31 cellular contexts compared by ENCODE assay signal in the genomic region with DNA sequence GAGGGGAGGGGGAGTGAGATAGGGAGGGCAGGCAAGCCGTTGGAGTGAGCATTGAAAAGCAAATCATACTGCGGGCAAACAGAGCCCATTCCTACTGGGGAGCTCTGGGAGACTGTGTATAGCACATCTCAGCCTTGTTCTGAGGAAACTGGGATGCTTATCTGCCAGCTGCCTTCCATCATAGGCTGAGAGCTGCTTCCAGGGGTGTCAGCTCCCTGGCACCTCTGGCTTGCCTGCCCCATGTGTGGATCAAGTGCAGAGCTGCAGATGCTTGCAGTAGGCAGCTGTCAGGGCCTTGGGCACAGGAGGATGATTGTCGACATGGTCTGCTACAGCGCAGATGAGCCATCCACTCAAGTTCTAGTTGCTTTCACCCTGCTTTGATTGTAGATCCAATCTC.
"Had no signal": no experiment of that assay in that cellular context is flagged by ENCODE, and none has a peak within 500 bp of the region (broad histone marks: within the 10 kb centered on the region; RNA-seq: fewer than 3 reads in every experiment).

No MANE protein-coding gene starts in this region.

- H3K36me3 ChIP-seq: brain microvascular endothelial cell, esophagus squamous epithelium, gastroesophageal sphincter, heart right ventricle had no signal

- H3K9me3 ChIP-seq: esophagus squamous epithelium, gastroesophageal sphincter, heart right ventricle had no signal

- H3K9me3 Mint-ChIP-seq: activated CD8-positive, alpha-beta T cell treated with anti-CD3 and anti-CD28 coated beads for 36 hours; activated T-cell treated with anti-CD3 and anti-CD28 coated beads, Interleukin-2, amount 50 U/mL, for 4 hours; activated T-helper 17 cell treated with anti-CD3 and anti-CD28 coated beads, Interleukin-2, amount 50 U/mL, for 72 hours; T-cell; T-helper 2 cell treated with Interferon-gamma antibody and Interleukin-4, amounts not matched to agents 5 μg/mL and 100 μg/mL, for 36 hours had no signal

- H3K27ac Mint-ChIP-seq: activated CD4-positive, alpha-beta T cell treated with anti-CD3 and anti-CD28 coated beads for 36 hours; activated CD8-positive, alpha-beta T cell treated with anti-CD3 and anti-CD28 coated beads for 36 hours; activated naive CD8-positive, alpha-beta T cell; activated T-helper 17 cell treated with anti-CD3 and anti-CD28 coated beads, Interleukin-2, amount 50 U/mL, for 72 hours; T-cell; T-helper 17 cell; T-helper 2 cell treated with Interferon-gamma antibody and Interleukin-4, amounts not matched to agents 5 μg/mL and 100 μg/mL, for 36 hours had no signal

- DNase-seq: activated CD4-positive, alpha-beta T cell treated with anti-CD3 and anti-CD28 coated beads for 36 hours; activated CD4-positive, alpha-beta T cell treated with anti-CD3 and anti-CD28 coated beads, Interleukin-2, amount 50 U/mL, for 1 hour; activated CD4-positive, alpha-beta T cell treated with anti-CD3 and anti-CD28 coated beads, Interleukin-2, amount 50 U/mL, for 48 hours; activated CD4-positive, CD25-positive, alpha-beta regulatory T cell; activated CD4-positive, CD25-positive, alpha-beta regulatory T cell treated with anti-CD3 and anti-CD28 coated beads, Interleukin-2, amount 50 U/mL, for 72 hours; activated CD8-positive, alpha-beta memory T cell treated with anti-CD3 and anti-CD28 coated beads for 24 hours; activated CD8-positive, alpha-beta T cell treated with anti-CD3 and anti-CD28 coated beads for 36 hours; activated effector memory CD4-positive, alpha-beta T cell treated with Interleukin-2 at 50 U/mL for 16 hours; activated gamma-delta T cell treated with Interleukin-2 at 50 U/mL for 16 hours; activated naive CD4-positive, alpha-beta T cell treated with anti-CD3 and anti-CD28 coated beads, Interleukin-2, amount 50 U/mL, for 16 hours; activated naive CD4-positive, alpha-beta T cell treated with Interleukin-2 at 50 U/mL for 16 hours; activated T-cell treated with anti-CD3 and anti-CD28 coated beads, Interleukin-2, amount 50 U/mL, for 4 hours; amniotic stem cell; anterior cingulate cortex; brain microvascular endothelial cell; caudate nucleus; cortex of kidney; dermis blood vessel endothelial cell; effector CD4-positive, alpha-beta T cell; erythroblast; esophagus squamous epithelium; foreskin melanocyte; heart right ventricle; T-cell; T-helper 17 cell; T1000 had no signal

- H3K4me1 Mint-ChIP-seq: activated CD4-positive, alpha-beta T cell treated with anti-CD3 and anti-CD28 coated beads for 36 hours; activated T-helper 17 cell treated with anti-CD3 and anti-CD28 coated beads, Interleukin-2, amount 50 U/mL, for 72 hours; T-cell had no signal

- H3K27me3 Mint-ChIP-seq: activated CD8-positive, alpha-beta T cell treated with anti-CD3 and anti-CD28 coated beads for 36 hours had no signal

- H3K4me1 ChIP-seq: esophagus squamous epithelium, gastroesophageal sphincter, heart right ventricle had no signal

- H3K36me3 Mint-ChIP-seq: activated naive CD8-positive, alpha-beta T cell; T-cell had no signal

- H3K27ac ChIP-seq: brain microvascular endothelial cell, esophagus squamous epithelium, gastroesophageal sphincter, heart right ventricle, hepatocyte had no signal

- H3K4me3 Mint-ChIP-seq: activated CD4-positive, alpha-beta T cell treated with anti-CD3 and anti-CD28 coated beads for 36 hours; activated CD8-positive, alpha-beta T cell treated with anti-CD3 and anti-CD28 coated beads for 36 hours; activated naive CD8-positive, alpha-beta T cell; activated T-cell treated with anti-CD3 and anti-CD28 coated beads, Interleukin-2, amount 50 U/mL, for 4 hours; activated T-helper 17 cell treated with anti-CD3 and anti-CD28 coated beads, Interleukin-2, amount 50 U/mL, for 72 hours; T-cell; T-helper 17 cell; T-helper 2 cell treated with Interferon-gamma antibody and Interleukin-4, amounts not matched to agents 5 μg/mL and 100 μg/mL, for 36 hours had no signal

- H3K27me3 ChIP-seq: brain microvascular endothelial cell, esophagus squamous epithelium, hepatocyte had no signal

- H3K4me3 ChIP-seq: esophagus squamous epithelium, gastroesophageal sphincter, heart right ventricle, hepatocyte had no signal
